Comparison of ENCODE assay signal across 36 cellular contexts in genomic region chrX:65524139-65524538, GRCh38.
"Had no signal": no experiment of that assay in that cellular context is flagged by ENCODE, and none has a peak within 500 bp of the region (broad histone marks: within the 10 kb centered on the region; RNA-seq: fewer than 3 reads in every experiment).

No MANE protein-coding gene starts in this region.

- H3K27me3 Mint-ChIP-seq: activated B cell treated with CpG ODN at 0.5 μM for 24 hours; activated CD4-positive, alpha-beta memory T cell treated with anti-CD3 and anti-CD28 coated beads for 36 hours; activated CD4-positive, alpha-beta T cell treated with anti-CD3 and anti-CD28 coated beads, Interleukin-2, amount 10 ng/mL, durations not matched to agents 24 days and 14 days; activated CD8-positive, alpha-beta T cell treated with anti-CD3 and anti-CD28 coated beads for 36 hours; activated naive CD8-positive, alpha-beta T cell treated with anti-CD3 and anti-CD28 coated beads for 36 hours; activated T-helper 17 cell treated with anti-CD3 and anti-CD28 coated beads, Interleukin-2, amount 50 U/mL, for 72 hours had no signal

- H3K27ac ChIP-seq: adrenal gland, body of pancreas, brain microvascular endothelial cell, breast epithelium, VCaP had no signal

- H3K27ac Mint-ChIP-seq: activated B cell treated with CpG ODN at 0.5 μM for 24 hours; activated CD4-positive, alpha-beta memory T cell treated with anti-CD3 and anti-CD28 coated beads for 36 hours; activated CD4-positive, alpha-beta T cell treated with anti-CD3 and anti-CD28 coated beads, Interleukin-2, amount 10 ng/mL, durations not matched to agents 24 days and 14 days; activated CD8-positive, alpha-beta T cell treated with anti-CD3 and anti-CD28 coated beads for 36 hours; activated naive CD4-positive, alpha-beta T cell treated with anti-CD3 and anti-CD28 coated beads for 36 hours; activated naive CD8-positive, alpha-beta T cell treated with anti-CD3 and anti-CD28 coated beads for 36 hours; activated T-cell treated with anti-CD3 and anti-CD28 coated beads, Interleukin-2, amount 50 U/mL, for 72 hours; activated T-helper 1 cell treated with anti-CD3 and anti-CD28 coated beads, Interleukin-12 subunit alpha, Interleukin-12 subunit beta, Interleukin-2, Interleukin-4 antibody, amounts not matched to agents 30 ng/mL and 10 ng/mL and 1 ng/mL, durations not matched to agents 14 hours and 24 hours and 36 hours; activated T-helper 17 cell treated with anti-CD3 and anti-CD28 coated beads, Interleukin-2, amount 50 U/mL, for 72 hours; T-cell; T-helper 2 cell treated with Interferon-gamma antibody and Interleukin-4, amounts not matched to agents 5 μg/mL and 100 μg/mL, for 36 hours had no signal

- H3K36me3 ChIP-seq: breast epithelium had no signal

- H3K4me1 ChIP-seq: adrenal gland, body of pancreas, breast epithelium had no signal

- H3K9me3 ChIP-seq: adrenal gland, body of pancreas, breast epithelium had no signal

- H3K4me3 ChIP-seq: adrenal gland, body of pancreas, breast epithelium had no signal

- ATAC-seq: activated CD8-positive, alpha-beta T cell treated with anti-CD3 and anti-CD28 coated beads for 36 hours; activated naive CD4-positive, alpha-beta T cell treated with anti-CD3 and anti-CD28 coated beads, Interleukin-2, amount 50 U/mL, for 72 hours; activated T-cell treated with anti-CD3 and anti-CD28 coated beads, Interleukin-2, amount 50 U/mL, for 4 hours; activated T-cell treated with anti-CD3 and anti-CD28 coated beads, Interleukin-2, amount 50 U/mL, for 72 hours; activated T-helper 17 cell treated with anti-CD3 and anti-CD28 coated beads, Interleukin-2, amount 50 U/mL, for 72 hours; body of pancreas; T-cell had no signal

- H3K27me3 ChIP-seq: adrenal gland, body of pancreas, brain microvascular endothelial cell had no signal

- DNase-seq: activated B cell treated with CpG ODN at 0.5 μM for 24 hours; activated CD4-positive, alpha-beta memory T cell treated with anti-CD3 and anti-CD28 coated beads for 36 hours; activated CD4-positive, alpha-beta T cell treated with anti-CD3 and anti-CD28 coated beads for 4 hours; activated CD4-positive, alpha-beta T cell treated with anti-CD3 and anti-CD28 coated beads, Interleukin-2, amount 10 ng/mL, durations not matched to agents 24 days and 14 days; activated CD4-positive, alpha-beta T cell treated with anti-CD3 and anti-CD28 coated beads, Interleukin-2, amount 50 U/mL, for 1 hour; activated CD4-positive, alpha-beta T cell treated with anti-CD3 and anti-CD28 coated beads, Interleukin-2, amount 50 U/mL, for 4 hours; activated CD4-positive, CD25-positive, alpha-beta regulatory T cell treated with anti-CD3 and anti-CD28 coated beads, Interleukin-2, amount 50 U/mL, for 72 hours; activated CD8-positive, alpha-beta memory T cell treated with anti-CD3 and anti-CD28 coated beads, Interleukin-2, amount 50 U/mL, for 4 hours; activated CD8-positive, alpha-beta T cell treated with anti-CD3 and anti-CD28 coated beads for 36 hours; activated effector memory CD4-positive, alpha-beta T cell treated with anti-CD3 and anti-CD28 coated beads, Interleukin-2, amount 50 U/mL, for 16 hours; activated gamma-delta T cell treated with Interleukin-2 at 50 U/mL for 16 hours; activated naive CD4-positive, alpha-beta T cell; activated naive CD4-positive, alpha-beta T cell treated with anti-CD3 and anti-CD28 coated beads for 36 hours; activated naive CD4-positive, alpha-beta T cell treated with anti-CD3 and anti-CD28 coated beads, Interleukin-2, amount 50 U/mL, for 16 hours; activated naive CD8-positive, alpha-beta T cell treated with anti-CD3 and anti-CD28 coated beads for 36 hours; activated T-cell treated with anti-CD3 and anti-CD28 coated beads for 4 hours; activated T-cell treated with anti-CD3 and anti-CD28 coated beads, Interleukin-2, amount 50 U/mL, for 1 hour; activated T-cell treated with anti-CD3 and anti-CD28 coated beads, Interleukin-2, amount 50 U/mL, for 4 hours; activated T-cell treated with anti-CD3 and anti-CD28 coated beads, Interleukin-2, amount 50 U/mL, for 72 hours; adrenal gland; amniotic stem cell; aorta; body of pancreas; brain microvascular endothelial cell; central memory CD4-positive, alpha-beta T cell; T-cell; T-helper 2 cell; T-helper 9 cell had no signal

- H3K4me3 Mint-ChIP-seq: activated B cell treated with CpG ODN at 0.5 μM for 24 hours; activated CD4-positive, alpha-beta memory T cell treated with anti-CD3 and anti-CD28 coated beads for 36 hours; activated CD4-positive, alpha-beta T cell treated with anti-CD3 and anti-CD28 coated beads, Interleukin-2, amount 10 ng/mL, durations not matched to agents 24 days and 14 days; activated CD8-positive, alpha-beta T cell treated with anti-CD3 and anti-CD28 coated beads for 36 hours; activated naive CD4-positive, alpha-beta T cell treated with anti-CD3 and anti-CD28 coated beads for 36 hours; activated naive CD8-positive, alpha-beta T cell treated with anti-CD3 and anti-CD28 coated beads for 36 hours; activated T-cell treated with anti-CD3 and anti-CD28 coated beads, Interleukin-2, amount 50 U/mL, for 4 hours; activated T-cell treated with anti-CD3 and anti-CD28 coated beads, Interleukin-2, amount 50 U/mL, for 72 hours; activated T-helper 1 cell treated with anti-CD3 and anti-CD28 coated beads, Interleukin-12 subunit alpha, Interleukin-12 subunit beta, Interleukin-2, Interleukin-4 antibody, amounts not matched to agents 30 ng/mL and 10 ng/mL and 1 ng/mL, durations not matched to agents 14 hours and 24 hours and 36 hours; activated T-helper 17 cell treated with anti-CD3 and anti-CD28 coated beads, Interleukin-2, amount 50 U/mL, for 72 hours; T-cell; T-helper 2 cell treated with Interferon-gamma antibody and Interleukin-4, amounts not matched to agents 5 μg/mL and 100 μg/mL, for 36 hours had no signal

- H3K4me1 Mint-ChIP-seq: activated T-helper 17 cell treated with anti-CD3 and anti-CD28 coated beads, Interleukin-2, amount 50 U/mL, for 72 hours had no signal

- FAIRE-seq: astrocyte, TTC549 had no signal
